9 cellular contexts compared by ENCODE assay signal in genomic region chr12:40011775-40012129, GRCh38.
DNase-seq lines count a peak whose midpoint lies in the region; ATAC-seq and TF ChIP-seq lines count a peak whose summit lies in the region.
"Had no signal": no experiment of that assay in that cellular context is flagged by ENCODE, and none has a peak within 500 bp of the region (broad histone marks: within the 10 kb centered on the region; RNA-seq: fewer than 3 reads in every experiment).

No MANE protein-coding gene starts in this region.

- ATAC-seq in GM18868 (IDR thresholded peaks at IDR 0.05; ENCODE audit: unreplicated experiment) (peak; percentile 25), HG02759 (IDR thresholded peaks at IDR 0.05; ENCODE audit: unreplicated experiment) (peak; percentile 14)
- peak; percentile 18 for ATAC-seq in activated CD8-positive, alpha-beta T cell treated with anti-CD3 and anti-CD28 coated beads for 36 hours
- ATAC-seq in naive thymus-derived CD4-positive, alpha-beta T cell: peak; percentile 16

- CTCF ChIA-PET in activated CD8-positive, alpha-beta T cell treated with anti-CD3 and anti-CD28 coated beads for 36 hours (lab: Charles Lee): interaction anchor here (0.6 to 4.1 kb wide), 32 partner anchors 8 to 426 kb away, joined by 3 to 83 read pairs (median 4); partner anchors contain the start of gene SLC2A13
- CTCF ChIA-PET in naive thymus-derived CD4-positive, alpha-beta T cell (lab: Charles Lee): interaction anchor here (0.6 to 3.2 kb wide), 10 partner anchors 9 to 602 kb away, joined by 3 to 33 read pairs (median 4); partner anchors contain the start of gene SLC2A13

- H3K4me1 ChIP-seq in naive thymus-derived CD4-positive, alpha-beta T cell (ENCODE audit: control insufficient read depth in 2 of 2, insufficient read depth in 2 of 2, low read length in 2 of 2): no peaks in the 10 kb centered on the region

- peak overlapping the region; percentile 5 for H3K4me3 ChIP-seq in naive thymus-derived CD4-positive, alpha-beta T cell (ENCODE audit: low read length)

- no peaks in the 10 kb centered on the region for H3K36me3 Mint-ChIP-seq in activated CD8-positive, alpha-beta T cell treated with anti-CD3 and anti-CD28 coated beads for 36 hours (ENCODE audit: low read depth)
- H3K36me3 Mint-ChIP-seq in naive thymus-derived CD4-positive, alpha-beta T cell: no peaks in the 10 kb centered on the region

- no peaks in the 10 kb centered on the region for H3K9me3 ChIP-seq in naive thymus-derived CD4-positive, alpha-beta T cell (ENCODE audit: control insufficient read depth in 2 of 3, low read length in 3 of 3)

- no peak overlapping the region for H3K27ac Mint-ChIP-seq in activated CD8-positive, alpha-beta T cell treated with anti-CD3 and anti-CD28 coated beads for 36 hours
- H3K27ac Mint-ChIP-seq in naive thymus-derived CD4-positive, alpha-beta T cell: peak overlapping the region in 3 of 9 donors; percentile 11 to 82 (median 19)

- intact Hi-C loops in activated CD8-positive, alpha-beta T cell treated with anti-CD3 and anti-CD28 coated beads for 36 hours (cut with micrococcal nuclease): loop anchor here (1.0 kb wide), 1 partner anchor 96 kb away; no protein-coding TSS in a partner anchor
- intact Hi-C loops in naive thymus-derived CD4-positive, alpha-beta T cell (cut with micrococcal nuclease): loop anchor here (1.0 to 10.0 kb wide), 3 partner anchors 96 to 302 kb away; no protein-coding TSS in a partner anchor

- DNase-seq in activated CD8-positive, alpha-beta T cell treated with anti-CD3 and anti-CD28 coated beads for 36 hours: no peak
- DNase-seq in naive thymus-derived CD4-positive, alpha-beta T cell: peak in 1 of 9 donors; percentile 5
- no peak for DNase-seq in NCI-H2081 (lab: John Stamatoyannopoulos, UW)
- DNase-seq in activated gamma-delta T cell treated with Interleukin-2 at 50 U/mL for 16 hours: no peak
- no peak for DNase-seq in NCI-H345 treated with DMSO at 0.1 percent for 48 hours (lab: John Stamatoyannopoulos, UW; ENCODE audit: unreplicated experiment)
- no peak for DNase-seq in stimulated activated CD4-positive, alpha-beta T cell treated with anti-CD3 and anti-CD28 coated beads, Interleukin-2, amount 100 ng/mL, for 24 hours
- DNase-seq: NCI-H510A treated with DMSO at 0.1 percent for 48 hours had no signal

- H3K27ac ChIP-seq in naive thymus-derived CD4-positive, alpha-beta T cell (ENCODE audit: low read depth, low read length): no peak overlapping the region

- H3K36me3 ChIP-seq in naive thymus-derived CD4-positive, alpha-beta T cell (ENCODE audit: control insufficient read depth in 2 of 3, insufficient read depth in 3 of 3, low read length in 3 of 3): no peaks in the 10 kb centered on the region

- no peaks in the 10 kb centered on the region for H3K27me3 ChIP-seq in naive thymus-derived CD4-positive, alpha-beta T cell (ENCODE audit: control insufficient read depth in 2 of 2, insufficient read depth in 2 of 2, low read length in 2 of 2)

- H3K9me3 Mint-ChIP-seq in activated CD8-positive, alpha-beta T cell treated with anti-CD3 and anti-CD28 coated beads for 36 hours: no peaks in the 10 kb centered on the region
- no peaks in the 10 kb centered on the region for H3K9me3 Mint-ChIP-seq in naive thymus-derived CD4-positive, alpha-beta T cell

- peak overlapping the region; percentile 6 for H3K4me3 Mint-ChIP-seq in activated CD8-positive, alpha-beta T cell treated with anti-CD3 and anti-CD28 coated beads for 36 hours
- peak overlapping the region; percentile 6 to 83 (median 71) for H3K4me3 Mint-ChIP-seq in naive thymus-derived CD4-positive, alpha-beta T cell

- TF ChIP-seq CTCF in activated CD8-positive, alpha-beta T cell treated with anti-CD3 and anti-CD28 coated beads for 36 hours (IDR thresholded peaks at IDR 0.05): no peak

- no peaks in the 10 kb centered on the region for H3K27me3 Mint-ChIP-seq in activated CD8-positive, alpha-beta T cell treated with anti-CD3 and anti-CD28 coated beads for 36 hours
- no peaks in the 10 kb centered on the region for H3K27me3 Mint-ChIP-seq in naive thymus-derived CD4-positive, alpha-beta T cell

- POLR2A ChIA-PET in activated CD8-positive, alpha-beta T cell treated with anti-CD3 and anti-CD28 coated beads for 36 hours (lab: Charles Lee): interaction anchor here (0.6 kb wide), 1 partner anchor 132 kb away, joined by 3 read pairs; no protein-coding TSS in a partner anchor
- POLR2A ChIA-PET in naive thymus-derived CD4-positive, alpha-beta T cell (lab: Charles Lee): interaction anchor here (0.8 to 1.0 kb wide), 2 partner anchors 99 to 102 kb away, joined by 3 read pairs; no protein-coding TSS in a partner anchor

- H3K4me1 Mint-ChIP-seq in activated CD8-positive, alpha-beta T cell treated with anti-CD3 and anti-CD28 coated beads for 36 hours (ENCODE audit: low read depth): peaks cover 22% of the 10 kb centered on the region
- peaks cover 5 to 19% (median 9%) of the 10 kb centered on the region in 7 donors for H3K4me1 Mint-ChIP-seq in naive thymus-derived CD4-positive, alpha-beta T cell
